ENCODE assay signal across 17 cellular contexts in genomic region chr20:64111841-64112641, GRCh38. TPM values are rescaled to one million over a fixed set of nuclear protein-coding genes. Genes with fewer than 3 reads are reported as not detected.
DNase-seq lines count a peak whose midpoint lies in the region; TF ChIP-seq lines count a peak whose summit lies in the region.
"Had no signal": no experiment of that assay in that cellular context is flagged by ENCODE, and none has a peak within 500 bp of the region (broad histone marks: within the 10 kb centered on the region; RNA-seq: fewer than 3 reads in every experiment).

No MANE protein-coding gene starts in this region.

- no peaks in the 10 kb centered on the region for H3K4me1 Mint-ChIP-seq in endodermal cell

- TF ChIP-seq CTCF in NB4 (IDR thresholded peaks at IDR 0.05; ENCODE audit: low read depth, low read length) (no peak), endodermal cell (conservative IDR thresholded peaks at IDR 0.05) (no peak), sigmoid colon (IDR thresholded peaks at IDR 0.05) (no peak)

- no peaks in the 10 kb centered on the region for H3K36me3 ChIP-seq in endodermal cell (ENCODE audit: control insufficient read depth, insufficient read depth, low read length)
- no peaks in the 10 kb centered on the region for H3K36me3 ChIP-seq in sigmoid colon
- H3K36me3 ChIP-seq: heart left ventricle, vagina had no signal

- intact Hi-C loops in sigmoid colon (cut with DNase I) = no loop called here

- H3K9me3 Mint-ChIP-seq in endodermal cell = no peaks in the 10 kb centered on the region

- H3K27ac Mint-ChIP-seq in endodermal cell = no peak overlapping the region

- H3K4me3 Mint-ChIP-seq in endodermal cell = no peak overlapping the region

- peak; percentile 7 for DNase-seq in activated CD4-positive, alpha-beta T cell treated with anti-CD3 and anti-CD28 coated beads for 1 hour
- no peak for DNase-seq in activated CD4-positive, alpha-beta T cell treated with anti-CD3 and anti-CD28 coated beads for 4 hours
- DNase-seq in NB4 (ENCODE audit: low read depth) (peak; percentile 97), endodermal cell (peak; percentile 32), sigmoid colon (peak; percentile 54), DMS79 (lab: John Stamatoyannopoulos, UW) (no peak), NCI-H2227 treated with DMSO at 0.1 percent for 48 hours (lab: John Stamatoyannopoulos, UW) (no peak), NCI-H748 (lab: John Stamatoyannopoulos, UW; ENCODE audit: unreplicated experiment) (no peak)
- DNase-seq: body of pancreas; NCI-H187; stimulated activated CD4-positive, alpha-beta T cell treated with anti-CD3 and anti-CD28 coated beads, Interleukin-15, amount 100 ng/mL, for 24 hours had no signal

- H3K27me3 ChIP-seq in endodermal cell (ENCODE audit: control insufficient read depth, insufficient read depth, low read length, poor library complexity, severe bottlenecking) (no peaks in the 10 kb centered on the region), sigmoid colon (no peaks in the 10 kb centered on the region)
- H3K27me3 ChIP-seq: body of pancreas, vagina had no signal

- H3K27ac ChIP-seq in endodermal cell (ENCODE audit: low read depth, low read length) = no peak overlapping the region
- no peak overlapping the region for H3K27ac ChIP-seq in sigmoid colon
- H3K27ac ChIP-seq: A549, body of pancreas, heart left ventricle, vagina had no signal

- no peak for TF ChIP-seq EP300 in sigmoid colon (IDR thresholded peaks at IDR 0.05)

- no peaks in the 10 kb centered on the region for H3K27me3 Mint-ChIP-seq in endodermal cell (ENCODE audit: insufficient read depth)

- no peaks in the 10 kb centered on the region for H3K9me3 ChIP-seq in endodermal cell (ENCODE audit: control insufficient read depth, low read length)
- no peaks in the 10 kb centered on the region for H3K9me3 ChIP-seq in sigmoid colon
- H3K9me3 ChIP-seq: A549, body of pancreas, heart left ventricle, vagina had no signal

- TF ChIP-seq POLR2A in NB4 (IDR thresholded peaks at IDR 0.05; ENCODE audit: extremely low read depth, insufficient read length) (no peak), sigmoid colon (IDR thresholded peaks at IDR 0.05) (no peak)

- H3K9ac ChIP-seq in endodermal cell (ENCODE audit: extremely low read depth, low read length, poor library complexity, severe bottlenecking) = no peak overlapping the region

- H3K36me3 Mint-ChIP-seq in endodermal cell (ENCODE audit: low read depth) = no peaks in the 10 kb centered on the region

- H3K4me3 ChIP-seq in NB4 (ENCODE audit: low read depth, low read length) (no peak overlapping the region), endodermal cell (ENCODE audit: low read length) (no peak overlapping the region), sigmoid colon (no peak overlapping the region)
- H3K4me3 ChIP-seq: A549, body of pancreas, heart left ventricle, vagina had no signal

- 89 to 94% methylated on average over 4 to 19 of the region's 19 CpGs for WGBS in endodermal cell (ENCODE audit: insufficient coverage in 1 of 2, insufficient read length in 1 of 2), 2 experiments
- WGBS in sigmoid colon, 2 donors = 58 to 76% methylated on average over 19 of the region's 19 CpGs

- H3K4me1 ChIP-seq in endodermal cell (ENCODE audit: control insufficient read depth, insufficient read depth, low read length) (no peaks in the 10 kb centered on the region), sigmoid colon (no peaks in the 10 kb centered on the region)
- H3K4me1 ChIP-seq: A549, body of pancreas, heart left ventricle, vagina had no signal

RNA-seq across cellular contexts. Expression of gene NPBWR2, which starts 4.7 kb away (rescaled TPM):
- total RNA-seq in endodermal cell (not detected), sigmoid colon (not detected)
- not detected for polyA plus RNA-seq in endodermal cell (2013, experiment 1 of 2)
- not detected for polyA plus RNA-seq in endodermal cell (2013, experiment 2 of 2)
- polyA plus RNA-seq in sigmoid colon = not detected
- total RNA-seq: body of pancreas; endothelial cell of umbilical vein; heart left ventricle; lower leg skin; T-helper 2 cell treated with Interferon-gamma antibody and Interleukin-4, amounts not matched to agents 100 ng/mL and 5 ng/mL, for 36 hours; vagina had no signal
- polyA plus RNA-seq: A549, endothelial cell of umbilical vein, heart left ventricle had no signal

RNA-seq across cellular contexts. Expression of gene LKAAEAR1, which starts 27.8 kb away (rescaled TPM):
- total RNA-seq in endodermal cell (not detected), sigmoid colon (1 to 10 TPM in 1 of 4 donors, not detected in 3; 1.5 TPM)
- polyA plus RNA-seq in endodermal cell (2013, experiment 1 of 2) = not detected
- not detected for polyA plus RNA-seq in endodermal cell (2013, experiment 2 of 2)
- polyA plus RNA-seq in sigmoid colon = under 1 TPM in 1 of 3 donors, not detected in 2; 0.19 TPM
- total RNA-seq: endothelial cell of umbilical vein, heart left ventricle, vagina had no signal
- polyA plus RNA-seq: heart left ventricle had no signal

RNA-seq across cellular contexts. Expression of gene OPRL1, which starts 32.2 kb away (rescaled TPM):
- total RNA-seq in endodermal cell = 1 to 10 TPM; 4.1 to 5.5 TPM
- polyA plus RNA-seq in endodermal cell (2013, experiment 1 of 2) = 3.0 TPM
- polyA plus RNA-seq in endodermal cell (2013, experiment 2 of 2) = 2.8 TPM
- total RNA-seq in sigmoid colon = 1 to 10 TPM in 1 of 4 donors, under 1 TPM in 3; 0.71 to 2.2 (median 0.89) TPM
- polyA plus RNA-seq in sigmoid colon = 1 to 10 TPM in 1 of 3 donors, under 1 TPM in 1, not detected in 1; under 0.01 to 1.0 TPM

RNA-seq across cellular contexts. Expression of gene RGS19, which starts 32.7 kb away (rescaled TPM):
- total RNA-seq in endodermal cell (10 to 100 TPM; 14.6 to 15.8 TPM), sigmoid colon (10 to 100 TPM in 2 of 4 donors, 1 to 10 TPM in 2; 7.5 to 12.3 (median 10.5) TPM)
- 10.7 TPM for polyA plus RNA-seq in endodermal cell (2013, experiment 1 of 2)
- 10.8 TPM for polyA plus RNA-seq in endodermal cell (2013, experiment 2 of 2)
- polyA plus RNA-seq in sigmoid colon = 10 to 100 TPM; 11.1 to 22.0 (median 12.6) TPM

RNA-seq across cellular contexts. Expression of gene TCEA2, which starts 49.0 kb away (rescaled TPM):
- 100 to 1,000 TPM in 1 of 2 donors, 10 to 100 TPM in 1; 64.3 to 110 TPM for total RNA-seq in endodermal cell
- 82.9 TPM for polyA plus RNA-seq in endodermal cell (2013, experiment 1 of 2)
- 77.1 TPM for polyA plus RNA-seq in endodermal cell (2013, experiment 2 of 2)
- total RNA-seq in sigmoid colon = 10 to 100 TPM; 41.7 to 50.5 (median 42.2) TPM
- polyA plus RNA-seq in sigmoid colon = 10 to 100 TPM in 2 of 3 donors, 1 to 10 TPM in 1; 2.1 to 14.0 (median 11.4) TPM

Comparison
In these comparisons a context has a peak if more than half of its experiments do, and no peak if none do; other contexts are left out.
1. DNase-seq: peak in activated CD4-positive, alpha-beta T cell treated with anti-CD3 and anti-CD28 coated beads for 1 hour (single experiment), NB4 (single experiment), endodermal cell (single experiment) and sigmoid colon (single experiment); none in activated CD4-positive, alpha-beta T cell treated with anti-CD3 and anti-CD28 coated beads for 4 hours (0 of 2), DMS79 (single experiment), NCI-H2227 treated with DMSO at 0.1 percent for 48 hours (single experiment) and NCI-H748 (single experiment).